9 cellular contexts compared by ENCODE assay signal in genomic region chr19:17424743-17425365, GRCh38. TPM values are rescaled to one million over a fixed set of nuclear protein-coding genes. Genes with fewer than 3 reads are reported as not detected.
DNase-seq lines count a peak whose midpoint lies in the region; ATAC-seq and TF ChIP-seq lines count a peak whose summit lies in the region.
"Had no signal": no experiment of that assay in that cellular context is flagged by ENCODE, and none has a peak within 500 bp of the region (broad histone marks: within the 10 kb centered on the region; RNA-seq: fewer than 3 reads in every experiment).

No MANE protein-coding gene starts in this region.

- TF ChIP-seq CTCF in NB4 (IDR thresholded peaks at IDR 0.05; ENCODE audit: low read depth, low read length) (no peak), coronary artery (IDR thresholded peaks at IDR 0.05) (no peak)

- DNase-seq in NCI-H2029 (lab: John Stamatoyannopoulos, UW) (peak; percentile 28), NCI-H2029 treated with DMSO at 0.1 percent for 48 hours (lab: John Stamatoyannopoulos, UW) (no peak), NB4 (ENCODE audit: low read depth) (peak; percentile 59), iPS-NIHi11 (ENCODE audit: low spot score) (peak; percentile 91), coronary artery (ENCODE audit: low spot score) (no peak), T-helper 9 cell (no peak), NCI-H2171 treated with DMSO at 0.1 percent for 48 hours (lab: John Stamatoyannopoulos, UW) (no peak)
- DNase-seq in activated naive CD8-positive, alpha-beta T cell treated with anti-CD3 and anti-CD28 coated beads, Interleukin-2, amount 10 ng/mL, durations not matched to agents 7 days and 5 days, result no peak

- POLR2A ChIA-PET in activated naive CD8-positive, alpha-beta T cell treated with anti-CD3 and anti-CD28 coated beads, Interleukin-2, amount 10 ng/mL, durations not matched to agents 7 days and 5 days (lab: Charles Lee), result no interaction called here

- no peak overlapping the region for H3K4me3 Mint-ChIP-seq in activated naive CD8-positive, alpha-beta T cell treated with anti-CD3 and anti-CD28 coated beads, Interleukin-2, amount 10 ng/mL, durations not matched to agents 7 days and 5 days

- peaks cover 8% of the 10 kb centered on the region for H3K36me3 Mint-ChIP-seq in activated naive CD8-positive, alpha-beta T cell treated with anti-CD3 and anti-CD28 coated beads, Interleukin-2, amount 10 ng/mL, durations not matched to agents 7 days and 5 days

- peak; percentile 27 for ATAC-seq in activated naive CD8-positive, alpha-beta T cell treated with anti-CD3 and anti-CD28 coated beads, Interleukin-2, amount 10 ng/mL, durations not matched to agents 7 days and 5 days (ENCODE audit: low read depth)

- no peak for TF ChIP-seq POLR2A in NB4 (IDR thresholded peaks at IDR 0.05; ENCODE audit: extremely low read depth, insufficient read length)

- H3K4me1 Mint-ChIP-seq in activated naive CD8-positive, alpha-beta T cell treated with anti-CD3 and anti-CD28 coated beads, Interleukin-2, amount 10 ng/mL, durations not matched to agents 7 days and 5 days, result peaks cover 4% of the 10 kb centered on the region

- H3K27ac Mint-ChIP-seq in activated naive CD8-positive, alpha-beta T cell treated with anti-CD3 and anti-CD28 coated beads, Interleukin-2, amount 10 ng/mL, durations not matched to agents 7 days and 5 days, result no peak overlapping the region

- H3K27ac ChIP-seq in coronary artery, result no peak overlapping the region

- H3K9me3 Mint-ChIP-seq in activated naive CD8-positive, alpha-beta T cell treated with anti-CD3 and anti-CD28 coated beads, Interleukin-2, amount 10 ng/mL, durations not matched to agents 7 days and 5 days, result no peaks in the 10 kb centered on the region
- H3K9me3 Mint-ChIP-seq: CD8-positive, alpha-beta memory T cell had no signal

- no peaks in the 10 kb centered on the region for H3K27me3 Mint-ChIP-seq in activated naive CD8-positive, alpha-beta T cell treated with anti-CD3 and anti-CD28 coated beads, Interleukin-2, amount 10 ng/mL, durations not matched to agents 7 days and 5 days
- H3K27me3 Mint-ChIP-seq: CD8-positive, alpha-beta memory T cell had no signal

- H3K4me3 ChIP-seq in NB4 (ENCODE audit: low read depth, low read length) (no peak overlapping the region), coronary artery (no peak overlapping the region)

RNA-seq across cellular contexts. Expression of gene MVB12A, which starts 5.0 kb away (rescaled TPM):
- 10 to 100 TPM; 34.1 to 40.3 TPM for total RNA-seq in activated naive CD8-positive, alpha-beta T cell treated with anti-CD3 and anti-CD28 coated beads, Interleukin-2, amount 10 ng/mL, durations not matched to agents 7 days and 5 days

RNA-seq across cellular contexts. Expression of gene BST2, which starts 19.4 kb away (rescaled TPM):
- 100 to 1,000 TPM; 197 to 201 TPM for total RNA-seq in activated naive CD8-positive, alpha-beta T cell treated with anti-CD3 and anti-CD28 coated beads, Interleukin-2, amount 10 ng/mL, durations not matched to agents 7 days and 5 days

RNA-seq across cellular contexts. Expression of gene TMEM221, which starts 23.6 kb away (rescaled TPM):
- total RNA-seq in activated naive CD8-positive, alpha-beta T cell treated with anti-CD3 and anti-CD28 coated beads, Interleukin-2, amount 10 ng/mL, durations not matched to agents 7 days and 5 days, result not detected
- total RNA-seq: CD8-positive, alpha-beta memory T cell had no signal

RNA-seq across cellular contexts. Expression of gene CCDC194, which starts 30.9 kb away (rescaled TPM):
- 1 to 10 TPM; 4.7 to 5.4 TPM for total RNA-seq in activated naive CD8-positive, alpha-beta T cell treated with anti-CD3 and anti-CD28 coated beads, Interleukin-2, amount 10 ng/mL, durations not matched to agents 7 days and 5 days

RNA-seq across cellular contexts. Expression of gene NXNL1, which starts 35.9 kb away (rescaled TPM):
- total RNA-seq in activated naive CD8-positive, alpha-beta T cell treated with anti-CD3 and anti-CD28 coated beads, Interleukin-2, amount 10 ng/mL, durations not matched to agents 7 days and 5 days, result not detected
- total RNA-seq: CD8-positive, alpha-beta memory T cell had no signal

Comparison
In these comparisons a context has a peak if more than half of its experiments do, and no peak if none do; other contexts are left out.
1. DNase-seq: peak in NCI-H2029 (single experiment), NB4 (single experiment) and iPS-NIHi11 (single experiment); none in NCI-H2029 treated with DMSO at 0.1 percent for 48 hours (single experiment), activated naive CD8-positive, alpha-beta T cell treated with anti-CD3 and anti-CD28 coated beads, Interleukin-2, amount 10 ng/mL, durations not matched to agents 7 days and 5 days (single experiment), coronary artery (single experiment), T-helper 9 cell (single experiment) and NCI-H2171 treated with DMSO at 0.1 percent for 48 hours (single experiment).